Comparison of ENCODE assay signal across 18 cellular contexts in genomic region chr1:202645097-202645476, GRCh38.
"Had no signal": no experiment of that assay in that cellular context is flagged by ENCODE, and none has a peak within 500 bp of the region (broad histone marks: within the 10 kb centered on the region; RNA-seq: fewer than 3 reads in every experiment).

No MANE protein-coding gene starts in this region.

- H3K4me1 ChIP-seq: prostate gland had no signal

- H3K4me3 ChIP-seq: adrenal gland, dorsolateral prefrontal cortex, gastrocnemius medialis, heart right ventricle, left ventricle myocardium inferior, prostate gland, right lobe of liver, smooth muscle cell, upper lobe of left lung had no signal

- H3K27ac Mint-ChIP-seq: activated T-helper 17 cell treated with anti-CD3 and anti-CD28 coated beads, Interleukin-2, amount 50 U/mL, for 72 hours; naive thymus-derived CD8-positive, alpha-beta T cell; stimulated activated naive CD8-positive, alpha-beta T cell treated with anti-CD3 and anti-CD28 coated beads, Interleukin-15, amount 100 ng/mL, for 72 hours had no signal

- ATAC-seq: activated CD4-positive, CD25-positive, alpha-beta regulatory T cell treated with anti-CD3 and anti-CD28 coated beads, Interleukin-2, amount 50 U/mL, for 24 hours; activated T-helper 17 cell treated with anti-CD3 and anti-CD28 coated beads, Interleukin-2, amount 50 U/mL, for 72 hours; gastrocnemius medialis; naive thymus-derived CD8-positive, alpha-beta T cell; right lobe of liver; stimulated activated naive CD8-positive, alpha-beta T cell treated with anti-CD3 and anti-CD28 coated beads, Interleukin-15, amount 100 ng/mL, for 72 hours had no signal

- DNase-seq: activated naive CD4-positive, alpha-beta T cell treated with Interleukin-2 at 50 U/mL for 16 hours; activated T-cell treated with anti-CD3 and anti-CD28 coated beads for 4 hours; adrenal gland; dorsolateral prefrontal cortex; erythroblast; gastrocnemius medialis; heart right ventricle; kidney; left ventricle myocardium inferior; naive thymus-derived CD8-positive, alpha-beta T cell; right lobe of liver; stimulated activated naive CD8-positive, alpha-beta T cell treated with anti-CD3 and anti-CD28 coated beads, Interleukin-15, amount 100 ng/mL, for 72 hours; T-helper 9 cell; upper lobe of left lung had no signal

- H3K4me1 Mint-ChIP-seq: activated T-helper 17 cell treated with anti-CD3 and anti-CD28 coated beads, Interleukin-2, amount 50 U/mL, for 72 hours had no signal

- H3K9me3 Mint-ChIP-seq: activated T-helper 17 cell treated with anti-CD3 and anti-CD28 coated beads, Interleukin-2, amount 50 U/mL, for 72 hours; stimulated activated naive CD8-positive, alpha-beta T cell treated with anti-CD3 and anti-CD28 coated beads, Interleukin-15, amount 100 ng/mL, for 72 hours had no signal

- H3K27ac ChIP-seq: adrenal gland, gastrocnemius medialis, heart right ventricle, left ventricle myocardium inferior, prostate gland, right lobe of liver, upper lobe of left lung had no signal

- H3K36me3 ChIP-seq: adrenal gland, gastrocnemius medialis, heart right ventricle, left ventricle myocardium inferior, prostate gland, right lobe of liver, upper lobe of left lung had no signal

- H3K9me3 ChIP-seq: adrenal gland, gastrocnemius medialis, heart right ventricle, left ventricle myocardium inferior, prostate gland, right lobe of liver, upper lobe of left lung had no signal
